In genomic region chr1:201715351-201715750, GRCh38 we compare ENCODE assay signal across 9 cellular contexts.
A peak's percentile ranks its signal among the peaks of the same experiment; 100 is the strongest.
DNase-seq lines count a peak whose midpoint lies in the region; ATAC-seq and TF ChIP-seq lines count a peak whose summit lies in the region.
"Had no signal": no experiment of that assay in that cellular context is flagged by ENCODE, and none has a peak within 500 bp of the region (broad histone marks: within the 10 kb centered on the region; RNA-seq: fewer than 3 reads in every experiment).

No MANE protein-coding gene starts in this region.

- peaks cover 21% of the 10 kb centered on the region; the same call in 1 of the 2 replicates for H3K36me3 ChIP-seq in ACC112 (ENCODE audit: insufficient read depth, low read length)
- H3K36me3 ChIP-seq in gastroesophageal sphincter: peaks cover 0 to 7% of the 10 kb centered on the region in 2 donors
- no peaks in the 10 kb centered on the region for H3K36me3 ChIP-seq in psoas muscle (ENCODE audit: insufficient read depth in 1 of 2, low read depth in 1 of 2)

- no peaks in the 10 kb centered on the region for H3K9me3 Mint-ChIP-seq in activated T-helper 17 cell treated with anti-CD3 and anti-CD28 coated beads, Interleukin-2, amount 50 U/mL, for 72 hours

- no peaks in the 10 kb centered on the region for H3K27me3 Mint-ChIP-seq in activated T-helper 17 cell treated with anti-CD3 and anti-CD28 coated beads, Interleukin-2, amount 50 U/mL, for 72 hours

- no peak for TF ChIP-seq CTCF in gastroesophageal sphincter (IDR thresholded peaks at IDR 0.05)
- no peak for TF ChIP-seq CTCF in psoas muscle (IDR thresholded peaks at IDR 0.05)

- no peaks in the 10 kb centered on the region for H3K36me3 Mint-ChIP-seq in activated T-helper 17 cell treated with anti-CD3 and anti-CD28 coated beads, Interleukin-2, amount 50 U/mL, for 72 hours (ENCODE audit: low read depth)

- H3K79me2 ChIP-seq in ACC112 (ENCODE audit: control insufficient read depth, insufficient read depth, low read length, unreplicated experiment): peaks cover 67% of the 10 kb centered on the region

- H3K27ac Mint-ChIP-seq in activated T-helper 17 cell treated with anti-CD3 and anti-CD28 coated beads, Interleukin-2, amount 50 U/mL, for 72 hours: no peak overlapping the region

- H3K4me3 Mint-ChIP-seq in activated T-helper 17 cell treated with anti-CD3 and anti-CD28 coated beads, Interleukin-2, amount 50 U/mL, for 72 hours: no peak overlapping the region

- no peak for TF ChIP-seq POLR2A in gastroesophageal sphincter (IDR thresholded peaks at IDR 0.05)

- ATAC-seq in gastroesophageal sphincter: no peak
- ATAC-seq in psoas muscle: no peak
- ATAC-seq in HG02642 (IDR thresholded peaks at IDR 0.05; ENCODE audit: poor library complexity, unreplicated experiment): no peak
- no peak for ATAC-seq in activated T-helper 17 cell treated with anti-CD3 and anti-CD28 coated beads, Interleukin-2, amount 50 U/mL, for 72 hours (replicated peaks)

- WGBS in gastroesophageal sphincter (ENCODE audit: low coverage in 1 of 2), 2 donors: 79 to 80% methylated on average over 1 to 2 of the region's 6 CpGs
- 65 to 84% (median 73%) methylated on average over 6 of the region's 6 CpGs for WGBS in psoas muscle, 3 donors

- intact Hi-C loops in psoas muscle (cut with DNase I): no loop called here

- H3K4me1 ChIP-seq in ACC112 (ENCODE audit: control insufficient read depth, insufficient read depth, low read length, unreplicated experiment) (peaks cover 76% of the 10 kb centered on the region), gastroesophageal sphincter (peaks cover 7 to 94% (median 75%) of the 10 kb centered on the region in 3 donors), psoas muscle (peaks cover 63% of the 10 kb centered on the region)

- H2AFZ ChIP-seq in ACC112 (ENCODE audit: low read length, unreplicated experiment): no peak overlapping the region

- H3K4me1 Mint-ChIP-seq in activated T-helper 17 cell treated with anti-CD3 and anti-CD28 coated beads, Interleukin-2, amount 50 U/mL, for 72 hours: no peaks in the 10 kb centered on the region

- H3K27me3 ChIP-seq in ACC112 (ENCODE audit: insufficient read depth, low read length) (no peaks in the 10 kb centered on the region), gastroesophageal sphincter (no peaks in the 10 kb centered on the region), psoas muscle (ENCODE audit: insufficient read depth in 3 of 3, low read length in 2 of 3) (no peaks in the 10 kb centered on the region)

- H3K9me3 ChIP-seq in gastroesophageal sphincter (no peaks in the 10 kb centered on the region), psoas muscle (no peaks in the 10 kb centered on the region)

- peak; percentile 76 for DNase-seq in RPMI8226
- no peak for DNase-seq in psoas muscle
- DNase-seq in activated naive CD4-positive, alpha-beta T cell (lab: John Stamatoyannopoulos, UW): no peak
- no peak for DNase-seq in cerebellar nuclear complex (lab: John Stamatoyannopoulos, UW)
- DNase-seq: NCI-H1694 had no signal

- H3K27ac ChIP-seq in ACC112 (ENCODE audit: low read depth, low read length): peak overlapping the region; percentile 95
- peak overlapping the region; percentile 8 to 95 (median 85) for H3K27ac ChIP-seq in gastroesophageal sphincter
- H3K27ac ChIP-seq in psoas muscle: peak overlapping the region; percentile 72

- no peak overlapping the region; the same call in 1 of the 2 replicates for H3K4me3 ChIP-seq in ACC112 (ENCODE audit: low read depth, low read length)
- H3K4me3 ChIP-seq in gastroesophageal sphincter: no peak overlapping the region
- no peak overlapping the region for H3K4me3 ChIP-seq in psoas muscle

- no peak for TF ChIP-seq EP300 in gastroesophageal sphincter (IDR thresholded peaks at IDR 0.05)
